ENCODE assay signal across 18 cellular contexts in genomic region chr7:131038153-131038552, GRCh38.
A peak's percentile ranks its signal among the peaks of the same experiment; 100 is the strongest.
DNase-seq lines count a peak whose midpoint lies in the region; ATAC-seq and TF ChIP-seq lines count a peak whose summit lies in the region.
"Had no signal": no experiment of that assay in that cellular context is flagged by ENCODE, and none has a peak within 500 bp of the region (broad histone marks: within the 10 kb centered on the region; RNA-seq: fewer than 3 reads in every experiment).

No MANE protein-coding gene starts in this region.

- H2BK12ac ChIP-seq in neuronal stem cell (ENCODE audit: low read length): no peak overlapping the region

- H3K36me3 ChIP-seq in CD8-positive, alpha-beta T cell (ENCODE audit: insufficient read depth, low read length): no peaks in the 10 kb centered on the region
- no peaks in the 10 kb centered on the region for H3K36me3 ChIP-seq in neuronal stem cell (replicated peaks in 1 of 2; ENCODE audit: control insufficient read depth in 2 of 2, insufficient read depth in 2 of 2, low read length in 2 of 2)
- H3K36me3 ChIP-seq: ovary, upper lobe of right lung had no signal

- peaks cover 18% of the 10 kb centered on the region for H3K36me3 Mint-ChIP-seq in activated CD4-positive, alpha-beta T cell treated with anti-CD3 and anti-CD28 coated beads for 36 hours (ENCODE audit: low read depth)
- peaks cover 38% of the 10 kb centered on the region for H3K36me3 Mint-ChIP-seq in CD8-positive, alpha-beta T cell
- peaks cover 0 to 33% of the 10 kb centered on the region in 2 donors for H3K36me3 Mint-ChIP-seq in activated naive CD4-positive, alpha-beta T cell treated with anti-CD3 and anti-CD28 coated beads, Interleukin-2, amount 50 U/mL, for 72 hours

- CTCF ChIA-PET in activated CD4-positive, alpha-beta T cell treated with anti-CD3 and anti-CD28 coated beads for 36 hours (lab: Charles Lee): interaction anchor here (0.6 to 3.8 kb wide), 11 partner anchors 18 to 1364 kb away, joined by 3 to 40 read pairs (median 4); no protein-coding TSS in a partner anchor
- CTCF ChIA-PET in CD8-positive, alpha-beta T cell (lab: Charles Lee): interaction anchor here (0.6 to 4.9 kb wide), 3 partner anchors 56 to 338 kb away, joined by 4 to 59 read pairs (median 10); no protein-coding TSS in a partner anchor

- no peak for TF ChIP-seq CTCF in CD8-positive, alpha-beta T cell (IDR thresholded peaks at IDR 0.05)
- TF ChIP-seq CTCF in foreskin fibroblast (IDR thresholded peaks at IDR 0.05; ENCODE audit: low read depth, low read length): no peak

- H2BK5ac ChIP-seq in neuronal stem cell (ENCODE audit: low read length): no peak overlapping the region

- no peak overlapping the region for H4K8ac ChIP-seq in neuronal stem cell (ENCODE audit: low read depth, low read length)

- no peaks in the 10 kb centered on the region for H3K27me3 ChIP-seq in CD8-positive, alpha-beta T cell (ENCODE audit: insufficient read depth, low read length)
- no peaks in the 10 kb centered on the region for H3K27me3 ChIP-seq in neuronal stem cell (ENCODE audit: control insufficient read depth in 3 of 3, insufficient read depth in 3 of 3, low read depth in 1 of 3, low read length in 3 of 3)
- H3K27me3 ChIP-seq: ovary, upper lobe of right lung had no signal

- H3K9me3 ChIP-seq in CD8-positive, alpha-beta T cell (ENCODE audit: low read length): no peaks in the 10 kb centered on the region
- H3K9me3 ChIP-seq in neuronal stem cell (replicated peaks in 1 of 2; ENCODE audit: control insufficient read depth in 2 of 2, insufficient read depth in 1 of 2, low read depth in 1 of 2, low read length in 2 of 2): no peaks in the 10 kb centered on the region
- H3K9me3 ChIP-seq: mucosa of descending colon, ovary, upper lobe of right lung had no signal

- H3K4me2 ChIP-seq in neuronal stem cell (ENCODE audit: insufficient read depth, low read length, poor library complexity, severe bottlenecking): no peak overlapping the region

- no peak overlapping the region for H3K9ac ChIP-seq in neuronal stem cell (ENCODE audit: low read depth, low read length, poor library complexity)

- H2BK15ac ChIP-seq in neuronal stem cell (ENCODE audit: low read length): no peak overlapping the region

- no peak overlapping the region for H3K23ac ChIP-seq in neuronal stem cell (ENCODE audit: low read depth, low read length, poor library complexity)

- H3K4me1 Mint-ChIP-seq in activated CD4-positive, alpha-beta T cell treated with anti-CD3 and anti-CD28 coated beads for 36 hours: peaks cover 71% of the 10 kb centered on the region
- peaks cover 78% of the 10 kb centered on the region for H3K4me1 Mint-ChIP-seq in CD8-positive, alpha-beta T cell (ENCODE audit: low read depth)

- no peaks in the 10 kb centered on the region for H3K9me3 Mint-ChIP-seq in activated CD4-positive, alpha-beta T cell treated with anti-CD3 and anti-CD28 coated beads for 36 hours (ENCODE audit: low read depth)
- no peaks in the 10 kb centered on the region for H3K9me3 Mint-ChIP-seq in CD8-positive, alpha-beta T cell
- H3K9me3 Mint-ChIP-seq in activated naive CD4-positive, alpha-beta T cell treated with anti-CD3 and anti-CD28 coated beads, Interleukin-2, amount 50 U/mL, for 72 hours: no peaks in the 10 kb centered on the region

- H3K14ac ChIP-seq in neuronal stem cell (ENCODE audit: low read length): no peak overlapping the region

- no peaks in the 10 kb centered on the region for H3K27me3 Mint-ChIP-seq in activated CD4-positive, alpha-beta T cell treated with anti-CD3 and anti-CD28 coated beads for 36 hours
- no peaks in the 10 kb centered on the region for H3K27me3 Mint-ChIP-seq in CD8-positive, alpha-beta T cell (ENCODE audit: low read depth)

- no peak overlapping the region for H2AFZ ChIP-seq in neuronal stem cell (ENCODE audit: low read length)

- H4K91ac ChIP-seq in neuronal stem cell (ENCODE audit: low read depth, low read length, poor library complexity): peak overlapping the region; percentile 72

- H2AK5ac ChIP-seq in neuronal stem cell (ENCODE audit: low read depth, low read length): no peak overlapping the region

- no peak overlapping the region for H3K4me3 ChIP-seq in CD8-positive, alpha-beta T cell (ENCODE audit: low read depth, low read length)
- H3K4me3 ChIP-seq in neuronal stem cell (ENCODE audit: low read length in 2 of 2) (no peak overlapping the region), foreskin fibroblast (ENCODE audit: low read depth in 1 of 2, low read length in 2 of 2) (no peak overlapping the region)
- H3K4me3 ChIP-seq: K562, mucosa of descending colon, ovary, skin epidermis, upper lobe of right lung had no signal

- no peak for ATAC-seq in activated CD4-positive, alpha-beta T cell treated with anti-CD3 and anti-CD28 coated beads for 36 hours
- peak; percentile 8 for ATAC-seq in CD8-positive, alpha-beta T cell
- peak in 1 of 2 donors; percentile 11 for ATAC-seq in activated naive CD4-positive, alpha-beta T cell treated with anti-CD3 and anti-CD28 coated beads, Interleukin-2, amount 50 U/mL, for 72 hours
- no peak for ATAC-seq in sciatic nerve
- ATAC-seq: K562, mucosa of descending colon, upper lobe of right lung had no signal

- peaks cover 62% of the 10 kb centered on the region for H3K4me1 ChIP-seq in CD8-positive, alpha-beta T cell (ENCODE audit: insufficient read depth, low read length)
- H3K4me1 ChIP-seq in neuronal stem cell (ENCODE audit: control insufficient read depth in 2 of 2, insufficient read depth in 1 of 2, low read depth in 1 of 2, low read length in 2 of 2): peaks cover 0 to 4% of the 10 kb centered on the region in 2 donors

- POLR2A ChIA-PET in activated CD4-positive, alpha-beta T cell treated with anti-CD3 and anti-CD28 coated beads for 36 hours (lab: Charles Lee): interaction anchor here (0.7 to 1.1 kb wide), 2 partner anchors 55 to 89 kb away, joined by 3 read pairs; no protein-coding TSS in a partner anchor
- POLR2A ChIA-PET in CD8-positive, alpha-beta T cell (lab: Charles Lee): interaction anchor here (0.7 kb wide), 1 partner anchor 9 kb away, joined by 3 read pairs; no protein-coding TSS in a partner anchor

- peak overlapping the region; percentile 83 for H3K18ac ChIP-seq in neuronal stem cell (ENCODE audit: low read length)

- H3K79me1 ChIP-seq in neuronal stem cell (ENCODE audit: low read depth, low read length): no peaks in the 10 kb centered on the region

- no peak overlapping the region for H3K27ac ChIP-seq in CD8-positive, alpha-beta T cell (ENCODE audit: low read depth, low read length)
- no peak overlapping the region for H3K27ac ChIP-seq in neuronal stem cell (replicated peaks; ENCODE audit: low read length)
- H3K27ac ChIP-seq: ovary had no signal

- intact Hi-C loops in activated CD4-positive, alpha-beta T cell treated with anti-CD3 and anti-CD28 coated beads for 36 hours (cut with DNase I, micrococcal nuclease): loop anchor here in 1 of 2 experiments (2.0 kb wide), 1 partner anchor 83 kb away; no protein-coding TSS in a partner anchor
- intact Hi-C loops in CD8-positive, alpha-beta T cell (cut with DNase I, micrococcal nuclease): no loop called here
- intact Hi-C loops in sciatic nerve (cut with DNase I): no loop called here

- WGBS in neuronal stem cell (ENCODE audit: extremely low coverage in 2 of 2, insufficient read length in 2 of 2, insufficient replicate concordance in 1 of 2), 2 donors: no CpG with 5 or more reads among the region's 3 CpGs

- peak overlapping the region; percentile 59 for H3K27ac Mint-ChIP-seq in activated CD4-positive, alpha-beta T cell treated with anti-CD3 and anti-CD28 coated beads for 36 hours
- no peak overlapping the region for H3K27ac Mint-ChIP-seq in CD8-positive, alpha-beta T cell
- peak overlapping the region; percentile 55 to 83 for H3K27ac Mint-ChIP-seq in activated naive CD4-positive, alpha-beta T cell treated with anti-CD3 and anti-CD28 coated beads, Interleukin-2, amount 50 U/mL, for 72 hours

- no peak for DNase-seq in activated CD4-positive, alpha-beta T cell treated with anti-CD3 and anti-CD28 coated beads for 36 hours
- no peak for DNase-seq in activated CD4-positive, alpha-beta T cell treated with anti-CD3 and anti-CD28 coated beads, Interleukin-2, amount 50 U/mL, for 4 hours
- no peak for DNase-seq in CD8-positive, alpha-beta T cell
- DNase-seq in activated naive CD4-positive, alpha-beta T cell treated with anti-CD3 and anti-CD28 coated beads, Interleukin-2, amount 50 U/mL, for 72 hours (ENCODE audit: low spot score in 2 of 2): no peak
- DNase-seq in neuronal stem cell (ENCODE audit: low spot score) (no peak), sciatic nerve (ENCODE audit: low spot score) (no peak), NCI-H524 treated with DMSO at 0.1 percent for 48 hours (lab: John Stamatoyannopoulos, UW) (no peak), foreskin fibroblast (no peak)
- DNase-seq: 8988T, C1 segment of cervical spinal cord, DMS79 treated with DMSO at 0.1 percent for 48 hours, mucosa of descending colon, NCI-H2107, NCI-H69, ovary, upper lobe of right lung had no signal

- no peak overlapping the region for H2BK120ac ChIP-seq in neuronal stem cell (ENCODE audit: low read depth, low read length)

- no peak overlapping the region for H3K4ac ChIP-seq in neuronal stem cell (ENCODE audit: low read length)

- H3K4me3 Mint-ChIP-seq in activated CD4-positive, alpha-beta T cell treated with anti-CD3 and anti-CD28 coated beads for 36 hours: no peak overlapping the region
- no peak overlapping the region for H3K4me3 Mint-ChIP-seq in CD8-positive, alpha-beta T cell
